1 cellular context compared by ENCODE assay signal in genomic region chr17:38881600-38882191, GRCh38.
TF ChIP-seq lines count a peak whose summit lies in the region.

No MANE protein-coding gene starts in this region.

TF ChIP-seq in GM12878, 131 proteins besides CTCF, POLR2A, EP300 and RAD21:
- TF ChIP-seq BHLHE40 (IDR thresholded peaks at IDR 0.05; ENCODE audit: borderline replicate concordance in 1 of 2, low read depth in 2 of 2, low read length in 1 of 2), result peak in 1 of 2 experiments; percentile 68; a peak in 3 of 4 replicates
- peak; percentile 63 for TF ChIP-seq USF2 (IDR thresholded peaks at IDR 0.05; ENCODE audit: borderline replicate concordance, low read depth, low read length)
- peak; percentile 89 for TF ChIP-seq RAD51 (IDR thresholded peaks at IDR 0.05)
- TF ChIP-seq ZBED1 (IDR thresholded peaks at IDR 0.05; ENCODE audit: borderline replicate concordance), result no peak
- TF ChIP-seq ZNF687 (IDR thresholded peaks at IDR 0.05), result no peak
- no peak for TF ChIP-seq SMC3 (IDR thresholded peaks at IDR 0.05; ENCODE audit: borderline replicate concordance, low read length)
- peak; percentile 90 for TF ChIP-seq USF1 (IDR thresholded peaks at IDR 0.05; ENCODE audit: borderline replicate concordance, extremely low read length, insufficient read depth, low read depth, low read length)
- peak; percentile 89 for TF ChIP-seq SMAD1 (IDR thresholded peaks at IDR 0.05; ENCODE audit: low read depth, partially characterized antibody)
- TF ChIP-seq EGR1 (IDR thresholded peaks at IDR 0.05; ENCODE audit: borderline replicate concordance in 1 of 2, low read depth in 2 of 2, low read length in 2 of 2), result peak in 1 of 2 experiments; percentile 27; a peak in 1 of 3 replicates
- no peak for TF ChIP-seq CBX3 (IDR thresholded peaks at IDR 0.05; ENCODE audit: borderline replicate concordance, low read depth)
- no peak for TF ChIP-seq WRNIP1 (IDR thresholded peaks at IDR 0.05; ENCODE audit: borderline replicate concordance, low read depth, low read length)
- peak; percentile 11; the same call in 1 of the 2 replicates for TF ChIP-seq RUNX3 (IDR thresholded peaks at IDR 0.05; ENCODE audit: low read length)
- TF ChIP-seq ATF3 (IDR thresholded peaks at IDR 0.05; ENCODE audit: borderline replicate concordance, extremely low read depth, low read depth, low read length), result peak; percentile 84
- TF ChIP-seq MXI1 (IDR thresholded peaks at IDR 0.05; ENCODE audit: low read depth, low read length), result 0 out of 2 replicates have a peak, but pooled peaks have one; percentile 31
